In genomic region chr3:187368251-187368733, GRCh38 we compare ENCODE assay signal across 8 cellular contexts. TPM values are rescaled to one million over a fixed set of nuclear protein-coding genes. Genes with fewer than 3 reads are reported as not detected.
DNase-seq lines count a peak whose midpoint lies in the region; ATAC-seq lines count a peak whose summit lies in the region.

A gene with protein sequence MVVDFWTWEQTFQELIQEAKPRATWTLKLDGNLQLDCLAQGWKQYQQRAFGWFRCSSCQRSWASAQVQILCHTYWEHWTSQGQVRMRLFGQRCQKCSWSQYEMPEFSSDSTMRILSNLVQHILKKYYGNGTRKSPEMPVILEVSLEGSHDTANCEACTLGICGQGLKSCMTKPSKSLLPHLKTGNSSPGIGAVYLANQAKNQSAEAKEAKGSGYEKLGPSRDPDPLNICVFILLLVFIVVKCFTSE (plus strand): TSS chr3:187368385. CDS start chr3:187368442, 57 bp downstream.

- peak in 2 of 3 experiments; percentile 16 to 33 for DNase-seq in NCI-H1417 (lab: John Stamatoyannopoulos, UW)
- no peak for DNase-seq in NCI-H1417 treated with DMSO at 0.1 percent for 48 hours (lab: John Stamatoyannopoulos, UW)
- DNase-seq in NOMO-1 (lab: John Stamatoyannopoulos, UW; ENCODE audit: unreplicated experiment in 2 of 2), result peak; percentile 44 to 88
- no peak for DNase-seq in left cardiac atrium
- no peak for DNase-seq in skeletal muscle cell (ENCODE audit: low read depth)
- no peak for DNase-seq in dedifferentiated amniotic fluid mesenchymal stem cell (ENCODE audit: extremely low spot score)

- peaks cover 11% of the 10 kb centered on the region for H3K9me3 Mint-ChIP-seq in activated naive CD8-positive, alpha-beta T cell (ENCODE audit: low read depth)

- peak within 1 kb of the TSS; percentile 97 for H3K4me3 Mint-ChIP-seq in activated naive CD8-positive, alpha-beta T cell

- intact Hi-C loops in left cardiac atrium (cut with DNase I), result no loop called here

- H3K4me3 ChIP-seq in skeletal muscle cell (ENCODE audit: low read depth, low read length), result peak within 1 kb of the TSS; percentile 18

- H3K27ac Mint-ChIP-seq in activated naive CD8-positive, alpha-beta T cell, result peak within 1 kb of the TSS; percentile 99

- peaks cover 33% of the 10 kb centered on the region for H3K4me1 Mint-ChIP-seq in activated naive CD8-positive, alpha-beta T cell (ENCODE audit: low read depth)

- no peaks in the 10 kb centered on the region for H3K27me3 Mint-ChIP-seq in activated naive CD8-positive, alpha-beta T cell

- peak; percentile 92 for ATAC-seq in HG02759 (IDR thresholded peaks at IDR 0.05; ENCODE audit: unreplicated experiment)
- ATAC-seq in left cardiac atrium, result peak; percentile 81 to 83

- peaks cover 39% of the 10 kb centered on the region for H3K36me3 Mint-ChIP-seq in activated naive CD8-positive, alpha-beta T cell

RNA-seq across cellular contexts. Expression of the gene that starts here (rescaled TPM):
- 1 to 10 TPM; 1.4 to 2.1 TPM for total RNA-seq in left cardiac atrium

Comparison
In these comparisons a context has a peak if more than half of its experiments do, and no peak if none do; other contexts are left out.
1. DNase-seq: peak in NCI-H1417 (2 of 3) and NOMO-1 (2 of 2); none in NCI-H1417 treated with DMSO at 0.1 percent for 48 hours (single experiment), left cardiac atrium (single experiment), skeletal muscle cell (single experiment) and dedifferentiated amniotic fluid mesenchymal stem cell (single experiment).